Comparison of ENCODE assay signal across 8 cellular contexts in the genomic region with DNA sequence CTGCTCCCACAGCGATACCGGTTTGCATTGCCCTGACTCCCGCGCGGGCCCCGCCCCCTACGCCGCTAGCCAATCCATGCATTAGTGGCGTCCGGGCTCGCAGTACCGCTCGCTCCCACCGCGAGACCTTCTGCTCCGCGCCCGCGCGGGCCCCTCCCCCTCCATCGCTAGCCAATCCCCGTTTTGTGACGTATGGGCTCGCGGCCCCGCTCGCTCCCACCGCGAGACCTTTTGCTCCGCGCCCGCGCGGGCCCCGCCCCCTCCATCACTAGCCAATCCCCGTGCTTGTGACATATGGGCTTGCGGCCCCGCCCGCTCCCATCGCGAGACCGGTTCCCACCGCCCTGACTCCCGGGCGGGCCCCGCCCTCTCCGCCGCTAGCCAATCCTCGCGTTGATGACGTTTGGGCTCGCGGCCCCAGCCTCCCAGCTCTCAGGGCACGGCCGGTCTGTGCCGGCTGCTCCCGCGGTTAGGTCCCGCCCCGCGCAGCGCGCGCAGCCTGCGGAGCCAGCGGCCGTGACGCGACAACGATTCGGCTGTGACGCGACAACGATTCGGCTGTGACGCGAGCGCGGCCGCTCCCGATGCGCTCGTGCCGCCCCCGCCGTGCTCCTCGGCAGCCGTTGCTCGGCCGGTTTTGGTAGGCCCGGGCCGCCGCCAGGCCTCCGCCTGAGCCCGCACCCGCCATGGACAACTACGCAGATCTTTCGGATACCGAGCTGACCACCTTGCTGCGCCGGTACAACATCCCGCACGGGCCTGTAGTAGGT. TPM values are rescaled to one million over a fixed set of nuclear protein-coding genes. Genes with fewer than 3 reads are reported as not detected.
DNase-seq lines count a peak whose midpoint lies in the region; TF ChIP-seq lines count a peak whose summit lies in the region.

TSS of gene EMD (plus strand) at position 497 of the 770 bp plus-strand sequence. CDS start at position 687, 190 bp downstream.

- H3K27me3 Mint-ChIP-seq in H9 (ENCODE audit: low read depth) (no peaks in the 10 kb centered on the region), neural crest cell (ENCODE audit: low read depth) (no peaks in the 10 kb centered on the region)

- H3K9me2 ChIP-seq in MM.1S (replicated peaks; ENCODE audit: insufficient read depth, low read length), result no peaks in the 10 kb centered on the region

- H2BK5ac ChIP-seq in H9 (ENCODE audit: insufficient read length, low read length), result no peak within 1 kb of the TSS

- H3K56ac ChIP-seq in H9 (ENCODE audit: insufficient read length, low read depth, low read length), result no peak within 1 kb of the TSS

- peak within 1 kb of the TSS; percentile 58 for H4K91ac ChIP-seq in H9 (ENCODE audit: insufficient read length, low read depth, low read length)

- H3K79me2 ChIP-seq in H9 (ENCODE audit: insufficient read depth, low read length) (no peaks in the 10 kb centered on the region; the same call in 1 of the 2 replicates), MM.1S (ENCODE audit: low read length) (peaks cover 19% of the 10 kb centered on the region)

- H3K27ac ChIP-seq in H9 (ENCODE audit: insufficient read length, low read depth, low read length) (no peak within 1 kb of the TSS), MM.1S (ENCODE audit: low read length) (peak within 1 kb of the TSS; percentile 92), stomach smooth muscle (ENCODE audit: low read length) (peak within 1 kb of the TSS; percentile 98)

- no peaks in the 10 kb centered on the region; the same call in 1 of the 2 replicates for H3K4me1 ChIP-seq in H9 (ENCODE audit: insufficient read depth, low read length)
- H3K4me1 ChIP-seq in MM.1S (ENCODE audit: low read length), result peaks cover 2% of the 10 kb centered on the region; the same call in 1 of the 2 replicates
- peaks cover 44% of the 10 kb centered on the region for H3K4me1 ChIP-seq in stomach smooth muscle (ENCODE audit: control insufficient read depth, insufficient read depth, low read length)

- H3K27me3 ChIP-seq in H9 (ENCODE audit: insufficient read depth, low read length) (no peaks in the 10 kb centered on the region), MM.1S (replicated peaks; ENCODE audit: insufficient read depth, low read length) (no peaks in the 10 kb centered on the region), stomach smooth muscle (ENCODE audit: control insufficient read depth in 1 of 2, insufficient read depth in 2 of 2, low read length in 2 of 2) (peaks cover 0 to 10% of the 10 kb centered on the region in 2 donors)

- H3K9me3 Mint-ChIP-seq in H9, result peaks cover 49 to 56% of the 10 kb centered on the region in 2 experiments
- H3K9me3 Mint-ChIP-seq in neural crest cell, result no peaks in the 10 kb centered on the region

- no peak within 1 kb of the TSS for H2AK5ac ChIP-seq in H9 (ENCODE audit: insufficient read length, low read length)

- H2BK20ac ChIP-seq in H9 (ENCODE audit: low read depth, low read length, poor library complexity, severe bottlenecking), result no peak within 1 kb of the TSS

- H3K36me3 ChIP-seq in MM.1S (replicated peaks; ENCODE audit: insufficient read depth, low read length), result no peaks in the 10 kb centered on the region
- H3K36me3 ChIP-seq in stomach smooth muscle (ENCODE audit: control insufficient read depth in 2 of 2, insufficient read depth in 2 of 2, low read length in 2 of 2), result no peaks in the 10 kb centered on the region

- peaks cover 4% of the 10 kb centered on the region; the same call in 1 of the 2 replicates for H3F3A ChIP-seq in MM.1S (ENCODE audit: insufficient read depth, low read length)

- H3K23ac ChIP-seq in H9 (ENCODE audit: insufficient read length, low read depth, low read length), result no peak within 1 kb of the TSS

- H3K36me3 Mint-ChIP-seq in H9 (ENCODE audit: insufficient read depth in 1 of 3, low read depth in 3 of 3) (peaks cover 15 to 29% (median 24%) of the 10 kb centered on the region in 3 experiments), neural crest cell (ENCODE audit: low read depth) (peaks cover 4% of the 10 kb centered on the region)

- H3K4me3 Mint-ChIP-seq in H9 (peak within 1 kb of the TSS; percentile 79 to 89), neural crest cell (peak within 1 kb of the TSS; percentile 93)

- WGBS in H9 (ENCODE audit: extremely low coverage, insufficient read length, low lambda C conversion rate), result no CpG with 5 or more reads among the region's 103 CpGs

- no peak within 1 kb of the TSS for H4K8ac ChIP-seq in H9 (replicated peaks; ENCODE audit: insufficient read length, low read depth, low read length)

- H3K4me3 ChIP-seq in MM.1S (ENCODE audit: low read length) (peak within 1 kb of the TSS; percentile 80), stomach smooth muscle (ENCODE audit: low read length in 2 of 2) (peak within 1 kb of the TSS; percentile 71 to 76)

- peaks cover 9% of the 10 kb centered on the region for H3K23me2 ChIP-seq in H9 (ENCODE audit: insufficient read length, low read depth, low read length, poor library complexity, severe bottlenecking)

- H3K9ac ChIP-seq in H9 (ENCODE audit: extremely low read depth, insufficient read length, low read length) (peak within 1 kb of the TSS; percentile 89), MM.1S (ENCODE audit: low read length) (peak within 1 kb of the TSS; percentile 99), stomach smooth muscle (ENCODE audit: low read length in 2 of 2) (peak within 1 kb of the TSS; percentile 93 to 96)

- no peak within 1 kb of the TSS for H2BK120ac ChIP-seq in H9 (ENCODE audit: low read depth, low read length, poor library complexity, severe bottlenecking)

- no peaks in the 10 kb centered on the region for H4K20me1 ChIP-seq in H9 (ENCODE audit: control insufficient read depth, insufficient read depth, insufficient read length)
- H4K20me1 ChIP-seq in MM.1S (ENCODE audit: insufficient read depth, low read length), result no peaks in the 10 kb centered on the region

- DNase-seq in ELR (ENCODE audit: low read depth), result peak; percentile 96
- DNase-seq in H9, result peak; percentile 98
- DNase-seq in MM.1S, result peak; percentile 97
- peak; percentile 89 for DNase-seq in SIG-M5 (lab: John Stamatoyannopoulos, UW)
- DNase-seq in activated gamma-delta T cell treated with Interleukin-2 at 50 U/mL for 16 hours, result peak; percentile 95
- DNase-seq in fibroblast of the conjunctiva (ENCODE audit: low read depth), result peak; percentile 96
- DNase-seq in neural crest cell (ENCODE audit: low read depth, low spot score), result peak; percentile 85

- H4K5ac ChIP-seq in H9 (ENCODE audit: insufficient read length, low read depth, low read length), result no peak within 1 kb of the TSS

- H2AFZ ChIP-seq in H9 (ENCODE audit: low read length) (no peak within 1 kb of the TSS), MM.1S (ENCODE audit: low read length) (no peak within 1 kb of the TSS; the same call in 1 of the 2 replicates)

- peak within 1 kb of the TSS; percentile 92 for H3K14ac ChIP-seq in H9 (ENCODE audit: insufficient read depth, low read length)

- peak within 1 kb of the TSS; percentile 88 for H3K18ac ChIP-seq in H9 (ENCODE audit: insufficient read length, low read depth, low read length)

- TF ChIP-seq CTCF in H9 (conservative IDR thresholded peaks at IDR 0.05) (no peak), MM.1S (IDR thresholded peaks at IDR 0.05; ENCODE audit: low read length) (no peak), neural crest cell (conservative IDR thresholded peaks at IDR 0.05) (no peak)

- H3K4me2 ChIP-seq in H9 (ENCODE audit: insufficient read depth, insufficient read length, low read length) (peak within 1 kb of the TSS; percentile 77), MM.1S (ENCODE audit: low read depth, low read length) (peak within 1 kb of the TSS; percentile 82)

- peak within 1 kb of the TSS; percentile 96 to 100 (median 97) for H3K27ac Mint-ChIP-seq in H9
- peak within 1 kb of the TSS; percentile 96 for H3K27ac Mint-ChIP-seq in neural crest cell (ENCODE audit: unreplicated experiment)

- no peak within 1 kb of the TSS for H3T11ph ChIP-seq in H9 (ENCODE audit: low read length)

- H3K4me1 Mint-ChIP-seq in H9 (peaks cover 14 to 39% of the 10 kb centered on the region in 2 experiments), neural crest cell (peaks cover 16% of the 10 kb centered on the region)

- H3K4ac ChIP-seq in H9 (ENCODE audit: low read depth, low read length), result peak within 1 kb of the TSS; percentile 49; the same call in 1 of the 2 replicates

- no peaks in the 10 kb centered on the region for H3K79me1 ChIP-seq in H9 (ENCODE audit: insufficient read depth, low read depth, low read length, poor library complexity, severe bottlenecking)

- H2BK15ac ChIP-seq in H9 (ENCODE audit: low read depth, low read length), result 0 out of 2 replicates have a peak within 1 kb of the TSS, but pooled peaks have one; percentile 20

- H3K9me3 ChIP-seq in H9 (ENCODE audit: control insufficient read depth, low read depth, low read length) (peaks cover 12% of the 10 kb centered on the region), MM.1S (replicated peaks; ENCODE audit: insufficient read depth, low read length) (no peaks in the 10 kb centered on the region), stomach smooth muscle (ENCODE audit: control insufficient read depth in 2 of 2, low read length in 2 of 2) (no peaks in the 10 kb centered on the region)

- no peak within 1 kb of the TSS for H2BK12ac ChIP-seq in H9 (ENCODE audit: insufficient read length, low read depth, low read length)

RNA-seq across cellular contexts. Expression of gene EMD, which starts in this region (rescaled TPM):
- total RNA-seq in H9 (2021), result 113 and 115 TPM in 2 replicates
- total RNA-seq in neural crest cell, result 54.3 and 56.8 TPM in 2 replicates
